ENCODE assay signal across 2 cellular contexts in genomic region chr2:219664958-219665357, GRCh38.
TF ChIP-seq lines count a peak whose summit lies in the region.

No MANE protein-coding gene starts in this region.

TF ChIP-seq in HepG2, 621 proteins besides CTCF, POLR2A, EP300 and RAD21 (continues in another document):
- TF ChIP-seq ZBTB4 (CRISPR knock-in tag; IDR thresholded peaks at IDR 0.05; ENCODE audit: borderline replicate concordance): no peak
- TF ChIP-seq, protein P1, sequence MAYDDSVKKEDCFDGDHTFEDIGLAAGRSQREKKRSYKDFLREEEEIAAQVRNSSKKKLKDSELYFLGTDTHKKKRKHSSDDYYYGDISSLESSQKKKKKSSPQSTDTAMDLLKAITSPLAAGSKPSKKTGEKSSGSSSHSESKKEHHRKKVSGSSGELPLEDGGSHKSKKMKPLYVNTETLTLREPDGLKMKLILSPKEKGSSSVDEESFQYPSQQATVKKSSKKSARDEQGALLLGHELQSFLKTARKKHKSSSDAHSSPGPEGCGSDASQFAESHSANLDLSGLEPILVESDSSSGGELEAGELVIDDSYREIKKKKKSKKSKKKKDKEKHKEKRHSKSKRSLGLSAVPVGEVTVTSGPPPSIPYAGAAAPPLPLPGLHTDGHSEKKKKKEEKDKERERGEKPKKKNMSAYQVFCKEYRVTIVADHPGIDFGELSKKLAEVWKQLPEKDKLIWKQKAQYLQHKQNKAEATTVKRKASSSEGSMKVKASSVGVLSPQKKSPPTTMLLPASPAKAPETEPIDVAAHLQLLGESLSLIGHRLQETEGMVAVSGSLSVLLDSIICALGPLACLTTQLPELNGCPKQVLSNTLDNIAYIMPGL (CRISPR knock-in tag; IDR thresholded peaks at IDR 0.05; ENCODE audit: borderline replicate concordance in 1 of 2, low read depth in 1 of 2): no peak
- TF ChIP-seq ZNF678 (CRISPR knock-in tag; IDR thresholded peaks at IDR 0.05): no peak
- TF ChIP-seq, protein P2, sequence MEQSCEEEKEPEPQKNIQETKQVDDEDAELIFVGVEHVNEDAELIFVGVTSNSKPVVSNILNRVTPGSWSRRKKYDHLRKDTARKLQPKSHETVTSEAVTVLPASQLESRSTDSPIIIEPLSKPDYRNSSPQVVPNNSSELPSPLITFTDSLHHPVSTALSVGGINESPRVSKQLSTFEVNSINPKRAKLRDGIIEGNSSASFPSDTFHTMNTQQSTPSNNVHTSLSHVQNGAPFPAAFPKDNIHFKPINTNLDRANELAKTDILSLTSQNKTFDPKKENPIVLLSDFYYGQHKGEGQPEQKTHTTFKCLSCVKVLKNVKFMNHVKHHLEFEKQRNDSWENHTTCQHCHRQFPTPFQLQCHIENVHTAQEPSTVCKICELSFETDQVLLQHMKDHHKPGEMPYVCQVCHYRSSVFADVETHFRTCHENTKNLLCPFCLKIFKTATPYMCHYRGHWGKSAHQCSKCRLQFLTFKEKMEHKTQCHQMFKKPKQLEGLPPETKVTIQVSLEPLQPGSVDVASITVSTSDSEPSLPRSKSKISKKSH (CRISPR knock-in tag; IDR thresholded peaks at IDR 0.05; ENCODE audit: borderline replicate concordance): no peak
- no peak for TF ChIP-seq NR2F1 (CRISPR knock-in tag; IDR thresholded peaks at IDR 0.05)
- no peak for TF ChIP-seq RAD51 (IDR thresholded peaks at IDR 0.05; ENCODE audit: borderline replicate concordance)
- TF ChIP-seq, protein P3, sequence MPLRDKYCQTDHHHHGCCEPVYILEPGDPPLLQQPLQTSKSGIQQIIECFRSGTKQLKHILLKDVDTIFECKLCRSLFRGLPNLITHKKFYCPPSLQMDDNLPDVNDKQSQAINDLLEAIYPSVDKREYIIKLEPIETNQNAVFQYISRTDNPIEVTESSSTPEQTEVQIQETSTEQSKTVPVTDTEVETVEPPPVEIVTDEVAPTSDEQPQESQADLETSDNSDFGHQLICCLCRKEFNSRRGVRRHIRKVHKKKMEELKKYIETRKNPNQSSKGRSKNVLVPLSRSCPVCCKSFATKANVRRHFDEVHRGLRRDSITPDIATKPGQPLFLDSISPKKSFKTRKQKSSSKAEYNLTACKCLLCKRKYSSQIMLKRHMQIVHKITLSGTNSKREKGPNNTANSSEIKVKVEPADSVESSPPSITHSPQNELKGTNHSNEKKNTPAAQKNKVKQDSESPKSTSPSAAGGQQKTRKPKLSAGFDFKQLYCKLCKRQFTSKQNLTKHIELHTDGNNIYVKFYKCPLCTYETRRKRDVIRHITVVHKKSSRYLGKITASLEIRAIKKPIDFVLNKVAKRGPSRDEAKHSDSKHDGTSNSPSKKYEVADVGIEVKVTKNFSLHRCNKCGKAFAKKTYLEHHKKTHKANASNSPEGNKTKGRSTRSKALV (CRISPR knock-in tag; IDR thresholded peaks at IDR 0.05): no peak
- no peak for TF ChIP-seq NFATC3 (CRISPR knock-in tag; IDR thresholded peaks at IDR 0.05)
- no peak for TF ChIP-seq ZNF530 (CRISPR knock-in tag; IDR thresholded peaks at IDR 0.05; ENCODE audit: low read depth)
- no peak for TF ChIP-seq ZNF138 (CRISPR knock-in tag; IDR thresholded peaks at IDR 0.05; ENCODE audit: low read depth)
- TF ChIP-seq EZH2 (conservative IDR thresholded peaks at IDR 0.05; ENCODE audit: low read depth, low read length): no peak
- no peak for TF ChIP-seq CREM (IDR thresholded peaks at IDR 0.05)
- TF ChIP-seq CREM (CRISPR knock-in tag; IDR thresholded peaks at IDR 0.05): no peak
- no peak for TF ChIP-seq ZNF207 (IDR thresholded peaks at IDR 0.05; ENCODE audit: borderline replicate concordance)
- no peak for TF ChIP-seq SIN3B (IDR thresholded peaks at IDR 0.05; ENCODE audit: low read length)
- no peak for TF ChIP-seq MBNL3 (CRISPR knock-in tag; conservative IDR thresholded peaks at IDR 0.05)
- no peak for TF ChIP-seq MTF1 (CRISPR knock-in tag; IDR thresholded peaks at IDR 0.05)
- TF ChIP-seq ZNF710 (CRISPR knock-in tag; IDR thresholded peaks at IDR 0.05; ENCODE audit: borderline replicate concordance): no peak

TF ChIP-seq in SK-N-SH treated with all-trans-retinoic acid at 6 μM for 48 hours, 23 proteins besides CTCF, POLR2A, EP300 and RAD21 (continued from another document):
- TF ChIP-seq SNAI2 (CRISPR knock-in tag; IDR thresholded peaks at IDR 0.05) (no peak), ESRRG (CRISPR knock-in tag; IDR thresholded peaks at IDR 0.05) (no peak), ZNF70 (CRISPR knock-in tag; IDR thresholded peaks at IDR 0.05) (no peak), ZC3H10 (CRISPR knock-in tag; IDR thresholded peaks at IDR 0.05) (no peak), RARB (CRISPR knock-in tag; IDR thresholded peaks at IDR 0.05) (no peak), ARNTL (CRISPR knock-in tag; IDR thresholded peaks at IDR 0.05; ENCODE audit: borderline replicate concordance, low read depth) (no peak), BACH2 (CRISPR knock-in tag; IDR thresholded peaks at IDR 0.05; ENCODE audit: borderline replicate concordance) (no peak), ZFP30 (CRISPR knock-in tag; IDR thresholded peaks at IDR 0.05) (no peak), TOX (CRISPR knock-in tag; IDR thresholded peaks at IDR 0.05; ENCODE audit: borderline replicate concordance) (no peak), CSRNP3 (CRISPR knock-in tag; IDR thresholded peaks at IDR 0.05) (no peak), CSDC2 (CRISPR knock-in tag; IDR thresholded peaks at IDR 0.05) (no peak), ZNF8 (CRISPR knock-in tag; IDR thresholded peaks at IDR 0.05) (no peak)
- TF ChIP-seq, protein P4, sequence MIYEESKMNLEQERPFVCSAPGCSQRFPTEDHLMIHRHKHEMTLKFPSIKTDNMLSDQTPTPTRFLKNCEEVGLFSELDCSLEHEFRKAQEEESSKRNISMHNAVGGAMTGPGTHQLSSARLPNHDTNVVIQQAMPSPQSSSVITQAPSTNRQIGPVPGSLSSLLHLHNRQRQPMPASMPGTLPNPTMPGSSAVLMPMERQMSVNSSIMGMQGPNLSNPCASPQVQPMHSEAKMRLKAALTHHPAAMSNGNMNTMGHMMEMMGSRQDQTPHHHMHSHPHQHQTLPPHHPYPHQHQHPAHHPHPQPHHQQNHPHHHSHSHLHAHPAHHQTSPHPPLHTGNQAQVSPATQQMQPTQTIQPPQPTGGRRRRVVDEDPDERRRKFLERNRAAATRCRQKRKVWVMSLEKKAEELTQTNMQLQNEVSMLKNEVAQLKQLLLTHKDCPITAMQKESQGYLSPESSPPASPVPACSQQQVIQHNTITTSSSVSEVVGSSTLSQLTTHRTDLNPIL (CRISPR knock-in tag; IDR thresholded peaks at IDR 0.05; ENCODE audit: low read depth): no peak
- TF ChIP-seq, protein P5, sequence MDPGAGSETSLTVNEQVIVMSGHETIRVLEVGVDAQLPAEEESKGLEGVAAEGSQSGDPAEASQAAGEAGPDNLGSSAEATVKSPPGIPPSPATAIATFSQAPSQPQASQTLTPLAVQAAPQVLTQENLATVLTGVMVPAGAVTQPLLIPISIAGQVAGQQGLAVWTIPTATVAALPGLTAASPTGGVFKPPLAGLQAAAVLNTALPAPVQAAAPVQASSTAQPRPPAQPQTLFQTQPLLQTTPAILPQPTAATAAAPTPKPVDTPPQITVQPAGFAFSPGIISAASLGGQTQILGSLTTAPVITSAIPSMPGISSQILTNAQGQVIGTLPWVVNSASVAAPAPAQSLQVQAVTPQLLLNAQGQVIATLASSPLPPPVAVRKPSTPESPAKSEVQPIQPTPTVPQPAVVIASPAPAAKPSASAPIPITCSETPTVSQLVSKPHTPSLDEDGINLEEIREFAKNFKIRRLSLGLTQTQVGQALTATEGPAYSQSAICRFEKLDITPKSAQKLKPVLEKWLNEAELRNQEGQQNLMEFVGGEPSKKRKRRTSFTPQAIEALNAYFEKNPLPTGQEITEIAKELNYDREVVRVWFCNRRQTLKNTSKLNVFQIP (CRISPR knock-in tag; IDR thresholded peaks at IDR 0.05; ENCODE audit: borderline replicate concordance, low read depth): no peak
